ENCODE assay signal across 17 cellular contexts in the genomic region with DNA sequence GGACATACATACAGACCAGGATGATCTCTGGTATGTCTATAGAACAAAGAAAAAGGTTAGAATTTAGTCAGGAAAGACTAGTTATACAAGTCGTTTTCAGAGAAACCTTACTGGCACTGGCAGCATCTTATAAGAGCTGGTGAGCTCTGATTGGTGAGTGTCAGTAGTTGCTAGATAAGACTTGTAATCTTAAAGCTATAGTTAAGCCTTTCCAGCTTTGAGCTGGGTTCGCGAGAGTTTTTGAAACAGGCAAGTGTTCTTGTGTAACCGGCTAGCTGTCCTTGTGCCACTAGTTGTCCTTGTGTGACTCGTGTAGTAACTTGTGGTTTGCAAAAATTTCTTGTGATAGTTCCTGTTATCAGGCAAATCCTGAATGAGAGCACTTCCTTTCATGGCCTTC.
"Had no signal": no experiment of that assay in that cellular context is flagged by ENCODE, and none has a peak within 500 bp of the region (broad histone marks: within the 10 kb centered on the region; RNA-seq: fewer than 3 reads in every experiment).

No MANE protein-coding gene starts in this region.

- DNase-seq: activated CD4-positive, alpha-beta T cell treated with anti-CD3 and anti-CD28 coated beads for 4 hours; activated CD8-positive, alpha-beta memory T cell treated with anti-CD3 and anti-CD28 coated beads, Interleukin-2, amount 50 U/mL, for 48 hours; activated CD8-positive, alpha-beta T cell treated with anti-CD3 and anti-CD28 coated beads for 36 hours; activated naive CD4-positive, alpha-beta T cell treated with Interleukin-2 at 50 U/mL for 16 hours; effector memory CD4-positive, alpha-beta T cell; hippocampal formation; mucosa of descending colon; naive thymus-derived CD8-positive, alpha-beta T cell; posterior cingulate gyrus; right cardiac atrium; small intestine; tibial artery; uterus had no signal

- H3K9me3 ChIP-seq: neutrophil, tibial artery, uterus had no signal

- H3K36me3 ChIP-seq: neutrophil, tibial artery, uterus had no signal

- H3K4me1 ChIP-seq: tibial artery, uterus had no signal

- H3K4me3 ChIP-seq: lung, mucosa of descending colon, tibial artery, uterus had no signal

- H3K27ac ChIP-seq: neutrophil, tibial artery, uterus, VCaP had no signal

- ATAC-seq: activated CD8-positive, alpha-beta T cell treated with anti-CD3 and anti-CD28 coated beads for 36 hours; mucosa of descending colon; naive thymus-derived CD8-positive, alpha-beta T cell; right cardiac atrium; stimulated activated effector memory CD8-positive, alpha-beta T cell treated with anti-CD3 and anti-CD28 coated beads, Interleukin-12 subunit alpha, Interleukin-12 subunit beta, amount 100 ng/mL, for 72 hours had no signal

- H3K27me3 ChIP-seq: neutrophil, tibial artery, uterus had no signal
